Comparison of ENCODE assay signal across 1 cellular context in the genomic region with DNA sequence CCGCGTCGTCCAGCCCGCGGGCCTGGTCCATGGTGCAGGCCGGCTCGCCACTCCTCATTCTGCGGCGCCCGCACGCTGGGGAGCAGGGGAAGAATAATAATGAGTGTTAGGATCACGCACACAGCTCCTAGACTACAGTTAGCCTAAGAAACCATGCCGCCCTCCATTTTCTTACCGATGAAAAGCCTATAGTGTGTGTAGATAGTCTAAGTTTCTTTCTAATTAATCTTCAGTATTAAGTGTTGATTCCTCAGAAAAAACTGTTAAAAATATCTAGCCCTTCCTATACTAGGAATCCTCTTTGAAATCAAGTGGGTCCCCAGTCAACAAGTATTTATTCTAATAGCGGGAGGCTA.
TF ChIP-seq lines count a peak whose summit lies in the region.

No MANE protein-coding gene starts in this region.

TF ChIP-seq in H1, 55 proteins besides CTCF, POLR2A, EP300 and RAD21 (continued from another document):
- TF ChIP-seq, protein P1, sequence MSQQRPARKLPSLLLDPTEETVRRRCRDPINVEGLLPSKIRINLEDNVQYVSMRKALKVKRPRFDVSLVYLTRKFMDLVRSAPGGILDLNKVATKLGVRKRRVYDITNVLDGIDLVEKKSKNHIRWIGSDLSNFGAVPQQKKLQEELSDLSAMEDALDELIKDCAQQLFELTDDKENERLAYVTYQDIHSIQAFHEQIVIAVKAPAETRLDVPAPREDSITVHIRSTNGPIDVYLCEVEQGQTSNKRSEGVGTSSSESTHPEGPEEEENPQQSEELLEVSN (IDR thresholded peaks at IDR 0.05): no peak
